Comparison of ENCODE assay signal across 14 cellular contexts in genomic region chr6:37809144-37809543, GRCh38. TPM values are rescaled to one million over a fixed set of nuclear protein-coding genes. Genes with fewer than 3 reads are reported as not detected.
DNase-seq lines count a peak whose midpoint lies in the region; ATAC-seq and TF ChIP-seq lines count a peak whose summit lies in the region.
"Had no signal": no experiment of that assay in that cellular context is flagged by ENCODE, and none has a peak within 500 bp of the region (broad histone marks: within the 10 kb centered on the region; RNA-seq: fewer than 3 reads in every experiment).

No MANE protein-coding gene starts in this region.

- H3K4me3 ChIP-seq in fibroblast of the aortic adventitia (ENCODE audit: low read depth, low read length), result no peak overlapping the region
- H3K4me3 ChIP-seq in parathyroid adenoma (ENCODE audit: low read depth, low read length), result no peak overlapping the region

- H3K79me2 ChIP-seq in parathyroid adenoma, result no peaks in the 10 kb centered on the region

- no peak for ATAC-seq in GM18520 (IDR thresholded peaks at IDR 0.05; ENCODE audit: unreplicated experiment)
- ATAC-seq: stimulated activated naive B cell treated with anti-CD40 and anti-IgM and Interleukin-4, amounts not matched to agents 10 μg/mL and 1 μg/mL and 100 μg/mL, for 72 hours had no signal

- peaks cover 7% of the 10 kb centered on the region for H3K4me1 ChIP-seq in parathyroid adenoma

- H3K9ac ChIP-seq in parathyroid adenoma, result no peak overlapping the region

- peak; percentile 42 for DNase-seq in DMS79 (lab: John Stamatoyannopoulos, UW)
- DNase-seq in SK-MEL-5 (ENCODE audit: low read depth, low spot score), result peak; percentile 25
- peak; percentile 88 for DNase-seq in fibroblast of the aortic adventitia (ENCODE audit: low read depth)
- DNase-seq in Ammon's horn (ENCODE audit: low spot score), result no peak
- DNase-seq in middle frontal gyrus (ENCODE audit: extremely low spot score, low spot score), result no peak
- no peak for DNase-seq in A172 (ENCODE audit: low spot score)
- DNase-seq: activated CD4-positive, alpha-beta T cell treated with anti-CD3 and anti-CD28 coated beads for 48 hours; effector CD4-positive, alpha-beta T cell; hippocampal formation; Kasumi-1; stimulated activated CD4-positive, alpha-beta T cell treated with anti-CD3 and anti-CD28 coated beads, Interleukin-2, amount 100 ng/mL, for 48 hours; stimulated activated naive B cell treated with anti-CD40 and anti-IgM and Interleukin-4, amounts not matched to agents 10 μg/mL and 1 μg/mL and 100 μg/mL, for 72 hours had no signal

- H3K4me2 ChIP-seq in parathyroid adenoma (ENCODE audit: low read length), result no peak overlapping the region

- no peak overlapping the region for H3K27ac ChIP-seq in parathyroid adenoma

- no peak for TF ChIP-seq CTCF in fibroblast of the aortic adventitia (IDR thresholded peaks at IDR 0.05; ENCODE audit: insufficient read depth, low read length)
- TF ChIP-seq CTCF in parathyroid adenoma (IDR thresholded peaks at IDR 0.05), result no peak

- no peaks in the 10 kb centered on the region for H3K27me3 ChIP-seq in parathyroid adenoma (ENCODE audit: control insufficient read depth, insufficient read depth, low read length)

- no peaks in the 10 kb centered on the region for H3K9me3 ChIP-seq in parathyroid adenoma (ENCODE audit: control insufficient read depth, low read length)

- in situ Hi-C loops in SK-MEL-5 (cut with HindIII; ENCODE audit: low pct_unique_long_range_greater_than_20kb, low sequenced_read_pairs), result no loop called here

- peak overlapping the region; percentile 38 for H2AFZ ChIP-seq in parathyroid adenoma

- no peaks in the 10 kb centered on the region for H3K36me3 ChIP-seq in parathyroid adenoma (ENCODE audit: control insufficient read depth, insufficient read depth, low read length)

RNA-seq across cellular contexts. Expression of gene ZFAND3, which starts 10.4 kb away (rescaled TPM):
- total RNA-seq in SK-MEL-5 (2014; rRNA removed; shearing (Covaris generic)), result 14.6 and 21.7 TPM in 2 replicates
- 56.4 and 62.3 TPM in 2 replicates for polyA plus RNA-seq in SK-MEL-5 (2015; cell fraction: cytosol; rRNA removed)
- polyA plus RNA-seq in SK-MEL-5 (2015; cell fraction: nucleus; rRNA removed), result 13.2 and 22.9 TPM in 2 replicates
- 14.0 and 31.3 TPM in 2 replicates for total RNA-seq in fibroblast of the aortic adventitia (ENCODE audit: low replicate concordance)
- 10.0 and 14.2 TPM in 2 replicates for total RNA-seq in A172 (2014; rRNA removed; shearing (Covaris generic))

Comparison
In these comparisons a context has a peak if more than half of its experiments do, and no peak if none do; other contexts are left out.
1. DNase-seq: peak in DMS79 (single experiment), SK-MEL-5 (single experiment) and fibroblast of the aortic adventitia (single experiment); none in Ammon's horn (single experiment), middle frontal gyrus (single experiment) and A172 (single experiment).